ENCODE assay signal across 26 cellular contexts in genomic region chr9:110528645-110529044, GRCh38. TPM values are rescaled to one million over a fixed set of nuclear protein-coding genes. Genes with fewer than 3 reads are reported as not detected.
"Had no signal": no experiment of that assay in that cellular context is flagged by ENCODE, and none has a peak within 500 bp of the region (broad histone marks: within the 10 kb centered on the region; RNA-seq: fewer than 3 reads in every experiment).

No MANE protein-coding gene starts in this region.

- H3K4me1 Mint-ChIP-seq: endodermal cell; immature natural killer cell; naive B cell; naive thymus-derived CD8-positive, alpha-beta T cell had no signal

- H3K36me3 Mint-ChIP-seq: immature natural killer cell; naive B cell; naive thymus-derived CD8-positive, alpha-beta T cell had no signal

- H3K4me3 ChIP-seq: coronary artery, esophagus squamous epithelium, gastroesophageal sphincter, heart left ventricle, hepatocyte, left lung, lower lobe of right lung, mucosa of descending colon had no signal

- DNase-seq: dermis blood vessel endothelial cell; effector CD8-positive, alpha-beta T cell; effector memory CD8-positive, alpha-beta T cell; endodermal cell; erythroblast; esophagus squamous epithelium; foreskin fibroblast; foreskin melanocyte; heart left ventricle; hypothalamus; immature natural killer cell; islet precursor cell; left cardiac atrium; left lung; left ventricle myocardium superior; lower lobe of right lung; mesenchymal stem cell; mucosa of descending colon; naive B cell; naive thymus-derived CD8-positive, alpha-beta T cell had no signal

- H3K27me3 Mint-ChIP-seq: effector memory CD8-positive, alpha-beta T cell had no signal

- H3K4me1 ChIP-seq: esophagus squamous epithelium, gastroesophageal sphincter, left lung, lower lobe of right lung had no signal

- H3K27ac Mint-ChIP-seq: effector memory CD8-positive, alpha-beta T cell; endodermal cell; immature natural killer cell; mesothelial cell of epicardium; naive B cell; naive thymus-derived CD8-positive, alpha-beta T cell had no signal

- H3K27me3 ChIP-seq: esophagus squamous epithelium, gastroesophageal sphincter, heart left ventricle, hepatocyte, left lung had no signal

- H3K36me3 ChIP-seq: esophagus squamous epithelium, gastroesophageal sphincter, heart left ventricle, left lung, lower lobe of right lung had no signal

- H3K9me3 Mint-ChIP-seq: endodermal cell had no signal

- H3K4me3 Mint-ChIP-seq: effector memory CD8-positive, alpha-beta T cell; endodermal cell; immature natural killer cell; mesothelial cell of epicardium; naive B cell; naive thymus-derived CD8-positive, alpha-beta T cell had no signal

- ATAC-seq: effector memory CD8-positive, alpha-beta T cell; esophagus mucosa; gastroesophageal sphincter; heart left ventricle; left cardiac atrium; left lung; left ventricle myocardium superior; lower lobe of right lung; mucosa of descending colon; naive thymus-derived CD8-positive, alpha-beta T cell had no signal

- H3K27ac ChIP-seq: coronary artery, epithelial cell of prostate, esophagus squamous epithelium, gastroesophageal sphincter, heart left ventricle, hepatocyte, left lung, lower lobe of right lung had no signal

- H3K9me3 ChIP-seq: esophagus squamous epithelium, gastroesophageal sphincter, left lung, lower lobe of right lung, mucosa of descending colon had no signal

RNA-seq across cellular contexts. Expression of gene SVEP1, which starts 50.9 kb away (rescaled TPM):
- total RNA-seq: naive thymus-derived CD8-positive, alpha-beta T cell had no signal
- polyA plus RNA-seq: naive thymus-derived CD8-positive, alpha-beta T cell had no signal
